9 cellular contexts compared by ENCODE assay signal in genomic region chr9:136244776-136245193, GRCh38. TPM values are rescaled to one million over a fixed set of nuclear protein-coding genes. Genes with fewer than 3 reads are reported as not detected.
DNase-seq lines count a peak whose midpoint lies in the region; TF ChIP-seq lines count a peak whose summit lies in the region.
"Had no signal": no experiment of that assay in that cellular context is flagged by ENCODE, and none has a peak within 500 bp of the region (broad histone marks: within the 10 kb centered on the region; RNA-seq: fewer than 3 reads in every experiment).

No MANE protein-coding gene starts in this region.

- peaks cover 38% of the 10 kb centered on the region for H3F3A ChIP-seq in DOHH2 (ENCODE audit: control insufficient read depth, insufficient read depth)

- peak overlapping the region; percentile 46 for H2AFZ ChIP-seq in parathyroid adenoma

- H4K20me1 ChIP-seq in DOHH2 (ENCODE audit: control insufficient read depth, insufficient read depth, low read depth, low read length), result no peaks in the 10 kb centered on the region; the same call in 1 of the 2 replicates

- H3K4me2 ChIP-seq in DOHH2 (ENCODE audit: low read length) (peak overlapping the region; percentile 100), parathyroid adenoma (ENCODE audit: low read length) (peak overlapping the region; percentile 61)

- WGBS in esophagus muscularis mucosa, result 14% methylated on average over 7 of the region's 7 CpGs

- H3K4me1 ChIP-seq in DOHH2 (ENCODE audit: control insufficient read depth, low read length) (peaks cover 56% of the 10 kb centered on the region), Peyer's patch (peaks cover 3 to 38% (median 27%) of the 10 kb centered on the region in 4 donors), esophagus muscularis mucosa (peaks cover 29 to 45% (median 34%) of the 10 kb centered on the region in 4 donors), parathyroid adenoma (peaks cover 12% of the 10 kb centered on the region)

- in situ Hi-C loops in KBM-7 (cut with MboI; ENCODE audit: low pct_unique_long_range_greater_than_20kb, low sequenced_read_pairs), result no loop called here

- intact Hi-C loops in esophagus muscularis mucosa (cut with DNase I), result loop anchor here (1.0 kb wide), 1 partner anchor 23 kb away; no protein-coding TSS in a partner anchor

- TF ChIP-seq CTCF in DOHH2 (IDR thresholded peaks at IDR 0.05; ENCODE audit: low read depth, low read length, poor library complexity, severe bottlenecking) (no peak), Peyer's patch (IDR thresholded peaks at IDR 0.05) (no peak), esophagus muscularis mucosa (IDR thresholded peaks at IDR 0.05) (no peak), parathyroid adenoma (IDR thresholded peaks at IDR 0.05) (no peak)

- H3K79me2 ChIP-seq in DOHH2 (ENCODE audit: control insufficient read depth, low read length) (peaks cover 54% of the 10 kb centered on the region), parathyroid adenoma (peaks cover 22% of the 10 kb centered on the region)

- H3K9me3 ChIP-seq in DOHH2 (ENCODE audit: control insufficient read depth, insufficient read depth, low read length), result no peaks in the 10 kb centered on the region
- no peaks in the 10 kb centered on the region for H3K9me3 ChIP-seq in Peyer's patch
- no peaks in the 10 kb centered on the region for H3K9me3 ChIP-seq in esophagus muscularis mucosa
- no peaks in the 10 kb centered on the region for H3K9me3 ChIP-seq in parathyroid adenoma (ENCODE audit: control insufficient read depth, low read length)

- no peak overlapping the region for H3K9ac ChIP-seq in parathyroid adenoma

- peak overlapping the region; percentile 97 for H3K4me3 ChIP-seq in DOHH2 (ENCODE audit: low read length)
- H3K4me3 ChIP-seq in Peyer's patch, result peak overlapping the region; percentile 76 to 99 (median 94)
- peak overlapping the region; percentile 80 to 92 (median 88) for H3K4me3 ChIP-seq in esophagus muscularis mucosa
- H3K4me3 ChIP-seq in parathyroid adenoma (ENCODE audit: low read depth, low read length), result peak overlapping the region; percentile 57

- no peaks in the 10 kb centered on the region for H3K9me2 ChIP-seq in DOHH2 (replicated peaks; ENCODE audit: control insufficient read depth, low read length)

- no peak for DNase-seq in Peyer's patch
- no peak for DNase-seq in esophagus muscularis mucosa (ENCODE audit: extremely low spot score)
- no peak for DNase-seq in dermis blood vessel endothelial cell
- DNase-seq in KBM-7, result no peak
- no peak for DNase-seq in SW480 (ENCODE audit: low spot score)
- DNase-seq in KG1 (lab: John Stamatoyannopoulos, UW), result no peak

- H3K27me3 ChIP-seq in DOHH2 (ENCODE audit: control insufficient read depth, low read length) (no peaks in the 10 kb centered on the region; the same call in 1 of the 2 replicates), Peyer's patch (no peaks in the 10 kb centered on the region), esophagus muscularis mucosa (no peaks in the 10 kb centered on the region), parathyroid adenoma (ENCODE audit: control insufficient read depth, insufficient read depth, low read length) (no peaks in the 10 kb centered on the region)

- TF ChIP-seq EP300 in esophagus muscularis mucosa (IDR thresholded peaks at IDR 0.05), result no peak

- H3K27ac ChIP-seq in DOHH2 (ENCODE audit: low read depth, low read length) (peak overlapping the region; percentile 99), Peyer's patch (peak overlapping the region in 2 of 4 donors; percentile 47 to 76), esophagus muscularis mucosa (replicated peaks in 1 of 4) (no peak overlapping the region), parathyroid adenoma (no peak overlapping the region)

- TF ChIP-seq POLR2A in Peyer's patch (IDR thresholded peaks at IDR 0.05) (no peak), esophagus muscularis mucosa (IDR thresholded peaks at IDR 0.05; ENCODE audit: low read depth) (no peak)

- peaks cover 45% of the 10 kb centered on the region for H3K36me3 ChIP-seq in DOHH2 (ENCODE audit: control insufficient read depth, low read length)
- H3K36me3 ChIP-seq in Peyer's patch, result no peaks in the 10 kb centered on the region
- H3K36me3 ChIP-seq in esophagus muscularis mucosa, result peaks cover 0 to 4% (median 0%) of the 10 kb centered on the region in 4 donors
- H3K36me3 ChIP-seq in parathyroid adenoma (ENCODE audit: control insufficient read depth, insufficient read depth, low read length), result no peaks in the 10 kb centered on the region

RNA-seq across cellular contexts. Expression of gene QSOX2, which starts 0.8 kb away (rescaled TPM):
- total RNA-seq in Peyer's patch, result 10 to 100 TPM in 1 of 4 donors, 1 to 10 TPM in 3; 5.1 to 23.9 (median 7.4) TPM
- total RNA-seq in esophagus muscularis mucosa, result 1 to 10 TPM; 5.4 to 7.6 (median 6.3) TPM
- 9.0 and 20.1 TPM in 2 replicates for total RNA-seq in dermis blood vessel endothelial cell

RNA-seq across cellular contexts. Expression of gene LHX3, which starts 39.9 kb away (rescaled TPM):
- total RNA-seq in Peyer's patch (not detected), esophagus muscularis mucosa (not detected), dermis blood vessel endothelial cell (not detected in 2 replicates)
- total RNA-seq: sciatic nerve had no signal

RNA-seq across cellular contexts. Expression of gene CCDC187, which starts 59.1 kb away (rescaled TPM):
- 1 to 10 TPM in 1 of 4 donors, under 1 TPM in 2, not detected in 1; 0.35 to 1.0 (median 0.67) TPM for total RNA-seq in Peyer's patch
- total RNA-seq in esophagus muscularis mucosa, result not detected
- not detected in 2 replicates for total RNA-seq in dermis blood vessel endothelial cell
